Comparison of ENCODE assay signal across 7 cellular contexts in genomic region chr1:53367503-53368313, GRCh38. TPM values are rescaled to one million over a fixed set of nuclear protein-coding genes. Genes with fewer than 3 reads are reported as not detected.
DNase-seq lines count a peak whose midpoint lies in the region; ATAC-seq and TF ChIP-seq lines count a peak whose summit lies in the region.

No MANE protein-coding gene starts in this region.

- H3K9me3 Mint-ChIP-seq in dendritic cell treated with granulocyte-macrophage colony-stimulating factor and Interleukin-4, amounts not matched to agents 40 ng/mL and 50 ng/mL, for 4 days: no peaks in the 10 kb centered on the region

- peaks cover 13% of the 10 kb centered on the region for H3K36me3 Mint-ChIP-seq in dendritic cell treated with granulocyte-macrophage colony-stimulating factor and Interleukin-4, amounts not matched to agents 40 ng/mL and 50 ng/mL, for 4 days (ENCODE audit: low read depth)

- H3K4me1 Mint-ChIP-seq in dendritic cell treated with granulocyte-macrophage colony-stimulating factor and Interleukin-4, amounts not matched to agents 40 ng/mL and 50 ng/mL, for 4 days (ENCODE audit: low read depth): peaks cover 61% of the 10 kb centered on the region

- H3K9me3 ChIP-seq in upper lobe of right lung (no peaks in the 10 kb centered on the region), PC-9 (ENCODE audit: insufficient read depth, low read depth) (no peaks in the 10 kb centered on the region)

- H3K27ac ChIP-seq in upper lobe of right lung (no peak overlapping the region), PC-9 (no peak overlapping the region)

- H3K36me3 ChIP-seq in upper lobe of right lung (no peaks in the 10 kb centered on the region), PC-9 (ENCODE audit: low read depth) (no peaks in the 10 kb centered on the region)

- intact Hi-C loops in dendritic cell treated with granulocyte-macrophage colony-stimulating factor and Interleukin-4, amounts not matched to agents 40 ng/mL and 50 ng/mL, for 4 days (cut with micrococcal nuclease): no loop called here
- intact Hi-C loops in upper lobe of right lung (cut with DNase I) (no loop called here), PC-9 (cut with micrococcal nuclease; ENCODE audit: unreplicated experiment) (no loop called here)

- TF ChIP-seq CTCF in upper lobe of right lung (IDR thresholded peaks at IDR 0.05) (no peak), PC-9 (conservative IDR thresholded peaks at IDR 0.05) (no peak)

- H3K9me2 ChIP-seq in PC-9 (ENCODE audit: insufficient read depth): no peaks in the 10 kb centered on the region

- H3K4me1 ChIP-seq in upper lobe of right lung (no peaks in the 10 kb centered on the region), PC-9 (replicated peaks; ENCODE audit: insufficient read depth) (no peaks in the 10 kb centered on the region)

- no peak overlapping the region for H2AFZ ChIP-seq in PC-9

- H3K4me2 ChIP-seq in PC-9: no peak overlapping the region

- H3K27ac Mint-ChIP-seq in dendritic cell treated with granulocyte-macrophage colony-stimulating factor and Interleukin-4, amounts not matched to agents 40 ng/mL and 50 ng/mL, for 4 days: peak overlapping the region; percentile 93

- no peaks in the 10 kb centered on the region for H4K20me1 ChIP-seq in PC-9 (ENCODE audit: insufficient read depth)

- peak overlapping the region; percentile 92 for H3K4me3 Mint-ChIP-seq in dendritic cell treated with granulocyte-macrophage colony-stimulating factor and Interleukin-4, amounts not matched to agents 40 ng/mL and 50 ng/mL, for 4 days

- peak; percentile 79 for ATAC-seq in GM19023 (IDR thresholded peaks at IDR 0.05; ENCODE audit: unreplicated experiment)
- ATAC-seq in HG02885 (IDR thresholded peaks at IDR 0.05; ENCODE audit: poor library complexity, unreplicated experiment): peak; percentile 93
- peak; percentile 24 for ATAC-seq in upper lobe of right lung

- POLR2A ChIA-PET in PC-9 (lab: Charles Lee; ENCODE audit: unreplicated experiment): no interaction called here

- no TSS peak for BruUV-seq in PC-9 (replicated peaks; lab: Mats Ljungman, UMichigan)

- H3K27me3 ChIP-seq in upper lobe of right lung: no peaks in the 10 kb centered on the region
- H3K27me3 ChIP-seq in PC-9 (ENCODE audit: insufficient read depth, low read depth): no peaks in the 10 kb centered on the region

- peak; percentile 94 for DNase-seq in RPMI8226
- peak; percentile 53 for DNase-seq in upper lobe of right lung
- no peak for DNase-seq in NCI-H1417 treated with DMSO at 0.1 percent for 48 hours (lab: John Stamatoyannopoulos, UW)
- DNase-seq in PC-9: no peak

- CTCF ChIA-PET in PC-9 (lab: Charles Lee): interaction anchor here (0.5 kb wide), 1 partner anchor 23 kb away, joined by 4 read pairs; no protein-coding TSS in a partner anchor

- H3K79me2 ChIP-seq in PC-9 (ENCODE audit: low read depth): no peaks in the 10 kb centered on the region

- H3F3A ChIP-seq in PC-9 (ENCODE audit: insufficient read depth, low read depth): no peaks in the 10 kb centered on the region

- no peak overlapping the region for H3K4me3 ChIP-seq in upper lobe of right lung
- no peak overlapping the region for H3K4me3 ChIP-seq in PC-9

- H3K27me3 Mint-ChIP-seq in dendritic cell treated with granulocyte-macrophage colony-stimulating factor and Interleukin-4, amounts not matched to agents 40 ng/mL and 50 ng/mL, for 4 days: no peaks in the 10 kb centered on the region

RNA-seq across cellular contexts. Expression of gene LRP8, which starts 39.8 kb away (rescaled TPM):
- total RNA-seq in upper lobe of right lung (11.6 TPM), PC-9 (2021) (62.1 and 85.3 TPM in 2 replicates)

Comparison
In these comparisons a context has a peak if more than half of its experiments do, and no peak if none do; other contexts are left out.
1. ATAC-seq: peak in every context shown above with its lines; median percentile 93 in HG02885; 79 in GM19023; 24 in upper lobe of right lung.
2. DNase-seq: peak in RPMI8226 (single experiment) and upper lobe of right lung (single experiment); none in NCI-H1417 treated with DMSO at 0.1 percent for 48 hours (single experiment) and PC-9 (0 of 2).